ENCODE assay signal across 22 cellular contexts in the genomic region with DNA sequence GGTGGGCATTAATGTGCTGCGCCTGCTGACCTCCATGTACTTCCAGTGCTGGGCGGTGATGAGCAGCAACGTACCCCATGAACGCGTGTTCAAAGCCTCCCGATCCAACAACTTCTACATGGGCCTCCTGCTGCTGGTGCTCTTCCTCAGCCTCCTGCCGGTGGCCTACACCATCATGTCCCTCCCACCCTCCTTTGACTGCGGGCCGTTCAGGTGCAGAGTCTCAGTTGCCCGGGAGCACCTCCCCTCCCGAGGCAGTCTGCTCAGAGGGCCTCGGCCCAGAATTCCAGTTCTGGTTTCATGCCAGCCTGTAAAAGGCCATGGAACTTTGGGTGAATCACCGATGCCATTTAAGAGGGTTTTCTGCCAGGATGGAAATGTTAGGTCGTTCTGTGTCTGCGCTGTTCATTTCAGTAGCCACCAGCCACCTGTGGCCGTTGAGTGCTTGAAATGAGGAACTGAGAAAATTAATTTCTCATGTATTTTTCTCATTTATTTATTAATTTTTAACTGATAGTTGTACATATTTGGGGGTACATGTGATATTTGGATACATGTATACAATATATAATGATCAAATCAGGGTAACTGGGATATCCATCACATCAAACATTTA.
"Had no signal": no experiment of that assay in that cellular context is flagged by ENCODE, and none has a peak within 500 bp of the region (broad histone marks: within the 10 kb centered on the region; RNA-seq: fewer than 3 reads in every experiment).

No MANE protein-coding gene starts in this region.

- DNase-seq: activated CD4-positive, alpha-beta T cell treated with anti-CD3 and anti-CD28 coated beads, Interleukin-2, amount 10 ng/mL, durations not matched to agents 7 days and 5 days; activated CD8-positive, alpha-beta T cell treated with anti-CD3 and anti-CD28 coated beads, Interleukin-2, amount 10 ng/mL, durations not matched to agents 7 days and 5 days; activated naive CD4-positive, alpha-beta T cell treated with Interleukin-2 at 50 U/mL for 16 hours; activated T-cell treated with anti-CD3 and anti-CD28 coated beads, Interleukin-2, amount 50 U/mL, for 24 hours; anterior cingulate cortex; caudate nucleus; foreskin fibroblast; mesenchymal stem cell; mucosa of descending colon; naive thymus-derived CD4-positive, alpha-beta T cell; right cardiac atrium; stomach had no signal

- H3K4me3 ChIP-seq: hepatocyte, mucosa of descending colon, neural progenitor cell, prostate gland, skin epidermis, stomach had no signal

- H3K4me1 Mint-ChIP-seq: activated CD4-positive, alpha-beta T cell treated with anti-CD3 and anti-CD28 coated beads, Interleukin-2, amount 10 ng/mL, durations not matched to agents 7 days and 5 days; brain; endodermal cell; naive thymus-derived CD4-positive, alpha-beta T cell; neural progenitor cell had no signal

- H2AFZ ChIP-seq: hepatocyte, neural progenitor cell had no signal

- H3K79me2 ChIP-seq: hepatocyte had no signal

- H3K4me3 Mint-ChIP-seq: activated CD4-positive, alpha-beta T cell treated with anti-CD3 and anti-CD28 coated beads, Interleukin-2, amount 10 ng/mL, durations not matched to agents 7 days and 5 days; activated CD8-positive, alpha-beta T cell treated with anti-CD3 and anti-CD28 coated beads, Interleukin-2, amount 10 ng/mL, durations not matched to agents 7 days and 5 days; activated T-cell treated with anti-CD3 and anti-CD28 coated beads, Interleukin-2, amount 50 U/mL, for 24 hours; brain; endodermal cell; naive thymus-derived CD4-positive, alpha-beta T cell; neural progenitor cell; type B pancreatic cell had no signal

- H3K9me3 Mint-ChIP-seq: activated CD4-positive, alpha-beta T cell treated with anti-CD3 and anti-CD28 coated beads, Interleukin-2, amount 10 ng/mL, durations not matched to agents 7 days and 5 days; activated T-cell treated with anti-CD3 and anti-CD28 coated beads, Interleukin-2, amount 50 U/mL, for 24 hours; activated T-helper 2 cell treated with anti-CD3 and anti-CD28 coated beads, Interferon-gamma antibody, Interleukin-2, Interleukin-4, amounts not matched to agents 10 μg/mL and 5 μg/mL and 100 μg/mL, durations not matched to agents 14 hours and 24 hours and 36 hours had no signal

- H3K36me3 Mint-ChIP-seq: brain, neural progenitor cell, type B pancreatic cell had no signal

- H3K27ac Mint-ChIP-seq: activated CD4-positive, alpha-beta T cell treated with anti-CD3 and anti-CD28 coated beads, Interleukin-2, amount 10 ng/mL, durations not matched to agents 7 days and 5 days; activated CD8-positive, alpha-beta T cell treated with anti-CD3 and anti-CD28 coated beads, Interleukin-2, amount 10 ng/mL, durations not matched to agents 7 days and 5 days; activated T-cell treated with anti-CD3 and anti-CD28 coated beads, Interleukin-2, amount 50 U/mL, for 24 hours; activated T-helper 2 cell treated with anti-CD3 and anti-CD28 coated beads, Interferon-gamma antibody, Interleukin-2, Interleukin-4, amounts not matched to agents 10 μg/mL and 5 μg/mL and 100 μg/mL, durations not matched to agents 14 hours and 24 hours and 36 hours; brain; endodermal cell; naive thymus-derived CD4-positive, alpha-beta T cell; type B pancreatic cell had no signal

- H3K4me1 ChIP-seq: neural progenitor cell, prostate gland, stomach had no signal

- H3K9me3 ChIP-seq: mucosa of descending colon, prostate gland, stomach had no signal

- ATAC-seq: activated CD4-positive, CD25-positive, alpha-beta regulatory T cell treated with anti-CD3 and anti-CD28 coated beads, Interleukin-2, amount 50 U/mL, for 24 hours; activated CD8-positive, alpha-beta T cell treated with anti-CD3 and anti-CD28 coated beads, Interleukin-2, amount 10 ng/mL, durations not matched to agents 7 days and 5 days; mucosa of descending colon; naive thymus-derived CD4-positive, alpha-beta T cell; right cardiac atrium had no signal

- H3K27ac ChIP-seq: epithelial cell of prostate, hepatocyte, neural progenitor cell, prostate gland, skin epidermis, stomach had no signal

- H3K4me2 ChIP-seq: hepatocyte, neural progenitor cell had no signal

- H3K36me3 ChIP-seq: neural progenitor cell, prostate gland, stomach had no signal
